ENCODE assay signal across 1 cellular context in genomic region chr3:23239181-23240068, GRCh38.
TF ChIP-seq lines count a peak whose summit lies in the region.

No MANE protein-coding gene starts in this region.

TF ChIP-seq in GM23338, 12 proteins besides CTCF, POLR2A, EP300 and RAD21 (continued from another document):
- TF ChIP-seq ZNF462 (CRISPR knock-in tag; IDR thresholded peaks at IDR 0.05), result no peak
- no peak for TF ChIP-seq ZNF114 (CRISPR knock-in tag; IDR thresholded peaks at IDR 0.05)
- no peak for TF ChIP-seq EZH2phosphoT487 (IDR thresholded peaks at IDR 0.05; ENCODE audit: unreplicated experiment)
- TF ChIP-seq CREB1 (CRISPR knock-in tag; IDR thresholded peaks at IDR 0.05; ENCODE audit: low read depth), result no peak
- no peak for TF ChIP-seq REST (IDR thresholded peaks at IDR 0.05; ENCODE audit: unreplicated experiment)
- TF ChIP-seq JUNB (IDR thresholded peaks at IDR 0.05; ENCODE audit: unreplicated experiment), result no peak
